Comparison of ENCODE assay signal across 24 cellular contexts in the genomic region with DNA sequence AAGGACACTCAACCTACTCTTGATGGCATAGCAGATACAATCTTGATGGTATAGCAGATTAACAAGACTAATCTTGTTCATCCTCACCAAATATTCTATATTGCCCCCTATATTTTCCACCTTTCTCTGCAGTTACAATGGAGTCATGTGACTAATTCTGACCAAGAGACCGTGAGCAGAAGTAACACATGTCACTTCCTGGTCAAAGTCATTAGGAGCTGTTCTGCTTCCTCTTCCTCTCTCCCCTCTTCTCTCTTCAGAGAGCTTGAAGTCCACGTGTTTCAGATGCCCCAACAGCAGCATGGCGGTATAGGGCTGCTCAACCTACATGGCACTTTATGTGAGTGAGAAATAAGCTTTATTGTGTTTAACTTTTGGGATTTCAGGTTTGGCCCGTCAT. TPM values are rescaled to one million over a fixed set of nuclear protein-coding genes. Genes with fewer than 3 reads are reported as not detected.
DNase-seq lines count a peak whose midpoint lies in the region; ATAC-seq and TF ChIP-seq lines count a peak whose summit lies in the region.
"Had no signal": no experiment of that assay in that cellular context is flagged by ENCODE, and none has a peak within 500 bp of the region (broad histone marks: within the 10 kb centered on the region; RNA-seq: fewer than 3 reads in every experiment).

No MANE protein-coding gene starts in this region.

- WGBS in esophagus squamous epithelium, 2 donors = 49 to 61% methylated on average over 4 of the region's 4 CpGs

- H3K36me3 ChIP-seq in MM.1S (replicated peaks; ENCODE audit: insufficient read depth, low read length) = no peaks in the 10 kb centered on the region
- peaks cover 8% of the 10 kb centered on the region for H3K36me3 ChIP-seq in OCI-LY3 (replicated peaks; ENCODE audit: low read depth, low read length)
- H3K36me3 ChIP-seq in esophagus squamous epithelium = no peaks in the 10 kb centered on the region
- H3K36me3 ChIP-seq: prostate gland, sigmoid colon, thoracic aorta had no signal

- peak; percentile 63 for ATAC-seq in stimulated activated memory B cell treated with anti-CD40 and anti-IgM and Interleukin-4, amounts not matched to agents 10 μg/mL and 1 μg/mL and 100 μg/mL, for 72 hours
- ATAC-seq: activated CD8-positive, alpha-beta T cell treated with anti-CD3 and anti-CD28 coated beads for 36 hours; activated T-helper 17 cell treated with anti-CD3 and anti-CD28 coated beads, Interleukin-2, amount 50 U/mL, for 72 hours; HCT116; left lobe of liver had no signal

- no peak for TF ChIP-seq CTCF in MM.1S (IDR thresholded peaks at IDR 0.05; ENCODE audit: low read length)
- TF ChIP-seq CTCF in OCI-LY3 (IDR thresholded peaks at IDR 0.05; ENCODE audit: low read depth, low read length) = no peak
- TF ChIP-seq CTCF in esophagus squamous epithelium (IDR thresholded peaks at IDR 0.05) = no peak

- H3K9ac ChIP-seq in MM.1S (ENCODE audit: low read length) = no peak overlapping the region
- no peak overlapping the region; the same call in 1 of the 2 replicates for H3K9ac ChIP-seq in OCI-LY3 (ENCODE audit: low read length)

- H3K27me3 Mint-ChIP-seq in stimulated activated memory B cell treated with anti-CD40 and anti-IgM and Interleukin-4, amounts not matched to agents 10 μg/mL and 1 μg/mL and 100 μg/mL, for 72 hours = peaks cover 31% of the 10 kb centered on the region
- H3K27me3 Mint-ChIP-seq in activated T-helper 2 cell treated with anti-CD3 and anti-CD28 coated beads, Interferon-gamma antibody, Interleukin-2, Interleukin-4, amounts not matched to agents 10 μg/mL and 5 μg/mL and 100 μg/mL, durations not matched to agents 14 hours and 24 hours and 36 hours (ENCODE audit: low read depth) = no peaks in the 10 kb centered on the region

- H2AFZ ChIP-seq in MM.1S (ENCODE audit: low read length) = peak overlapping the region; percentile 56
- H2AFZ ChIP-seq in OCI-LY3 (ENCODE audit: low read depth, low read length) = peak overlapping the region; percentile 82

- H3K27ac Mint-ChIP-seq in stimulated activated memory B cell treated with anti-CD40 and anti-IgM and Interleukin-4, amounts not matched to agents 10 μg/mL and 1 μg/mL and 100 μg/mL, for 72 hours = peak overlapping the region; percentile 41
- H3K27ac Mint-ChIP-seq in activated T-helper 2 cell treated with anti-CD3 and anti-CD28 coated beads, Interferon-gamma antibody, Interleukin-2, Interleukin-4, amounts not matched to agents 10 μg/mL and 5 μg/mL and 100 μg/mL, durations not matched to agents 14 hours and 24 hours and 36 hours = no peak overlapping the region
- H3K27ac Mint-ChIP-seq: activated CD8-positive, alpha-beta T cell treated with anti-CD3 and anti-CD28 coated beads for 36 hours; activated naive CD4-positive, alpha-beta T cell treated with anti-CD3 and anti-CD28 coated beads, Interleukin-2, amount 50 U/mL, for 24 hours; activated T-helper 17 cell treated with anti-CD3 and anti-CD28 coated beads, Interleukin-2, amount 50 U/mL, for 72 hours; immature natural killer cell; stimulated activated naive CD8-positive, alpha-beta T cell treated with anti-CD3 and anti-CD28 coated beads, Interleukin-15, Interleukin-2, amounts not matched to agents 100 ng/mL and 50 ng/mL, for 24 hours had no signal

- H3F3A ChIP-seq in MM.1S (ENCODE audit: insufficient read depth, low read length) = no peaks in the 10 kb centered on the region

- H3K36me3 Mint-ChIP-seq in stimulated activated memory B cell treated with anti-CD40 and anti-IgM and Interleukin-4, amounts not matched to agents 10 μg/mL and 1 μg/mL and 100 μg/mL, for 72 hours = no peaks in the 10 kb centered on the region
- H3K36me3 Mint-ChIP-seq in activated T-helper 2 cell treated with anti-CD3 and anti-CD28 coated beads, Interferon-gamma antibody, Interleukin-2, Interleukin-4, amounts not matched to agents 10 μg/mL and 5 μg/mL and 100 μg/mL, durations not matched to agents 14 hours and 24 hours and 36 hours (ENCODE audit: low read depth) = no peaks in the 10 kb centered on the region
- H3K36me3 Mint-ChIP-seq: activated naive CD4-positive, alpha-beta T cell treated with anti-CD3 and anti-CD28 coated beads, Interleukin-2, amount 50 U/mL, for 24 hours; immature natural killer cell had no signal

- H3K9me2 ChIP-seq in MM.1S (replicated peaks; ENCODE audit: insufficient read depth, low read length) = no peaks in the 10 kb centered on the region

- intact Hi-C loops in esophagus squamous epithelium (cut with DNase I) = no loop called here
- intact Hi-C loops in activated T-helper 2 cell treated with anti-CD3 and anti-CD28 coated beads, Interferon-gamma antibody, Interleukin-2, Interleukin-4, amounts not matched to agents 10 μg/mL and 5 μg/mL and 100 μg/mL, durations not matched to agents 14 hours and 24 hours and 36 hours (cut with micrococcal nuclease) = no loop called here

- H3K9me3 Mint-ChIP-seq in stimulated activated memory B cell treated with anti-CD40 and anti-IgM and Interleukin-4, amounts not matched to agents 10 μg/mL and 1 μg/mL and 100 μg/mL, for 72 hours = peaks cover 18% of the 10 kb centered on the region
- peaks cover 7% of the 10 kb centered on the region for H3K9me3 Mint-ChIP-seq in activated T-helper 2 cell treated with anti-CD3 and anti-CD28 coated beads, Interferon-gamma antibody, Interleukin-2, Interleukin-4, amounts not matched to agents 10 μg/mL and 5 μg/mL and 100 μg/mL, durations not matched to agents 14 hours and 24 hours and 36 hours
- H3K9me3 Mint-ChIP-seq: activated CD8-positive, alpha-beta T cell treated with anti-CD3 and anti-CD28 coated beads for 36 hours; activated naive CD4-positive, alpha-beta T cell treated with anti-CD3 and anti-CD28 coated beads, Interleukin-2, amount 50 U/mL, for 24 hours; immature natural killer cell had no signal

- no peaks in the 10 kb centered on the region for H3K9me3 ChIP-seq in MM.1S (replicated peaks; ENCODE audit: insufficient read depth, low read length)
- 0 out of 2 replicates have a peak, but pooled peaks cover 8% of the 10 kb centered on the region for H3K9me3 ChIP-seq in OCI-LY3 (ENCODE audit: insufficient read depth, low read length)
- no peaks in the 10 kb centered on the region for H3K9me3 ChIP-seq in esophagus squamous epithelium
- H3K9me3 ChIP-seq: prostate gland, thoracic aorta had no signal

- peak overlapping the region; percentile 19 for H3K4me3 Mint-ChIP-seq in stimulated activated memory B cell treated with anti-CD40 and anti-IgM and Interleukin-4, amounts not matched to agents 10 μg/mL and 1 μg/mL and 100 μg/mL, for 72 hours
- no peak overlapping the region for H3K4me3 Mint-ChIP-seq in activated T-helper 2 cell treated with anti-CD3 and anti-CD28 coated beads, Interferon-gamma antibody, Interleukin-2, Interleukin-4, amounts not matched to agents 10 μg/mL and 5 μg/mL and 100 μg/mL, durations not matched to agents 14 hours and 24 hours and 36 hours (ENCODE audit: low read depth)
- H3K4me3 Mint-ChIP-seq: activated CD8-positive, alpha-beta T cell treated with anti-CD3 and anti-CD28 coated beads for 36 hours; activated naive CD4-positive, alpha-beta T cell treated with anti-CD3 and anti-CD28 coated beads, Interleukin-2, amount 50 U/mL, for 24 hours; activated T-helper 17 cell treated with anti-CD3 and anti-CD28 coated beads, Interleukin-2, amount 50 U/mL, for 72 hours; immature natural killer cell; stimulated activated naive CD8-positive, alpha-beta T cell treated with anti-CD3 and anti-CD28 coated beads, Interleukin-15, Interleukin-2, amounts not matched to agents 100 ng/mL and 50 ng/mL, for 24 hours had no signal

- H3K27me3 ChIP-seq in MM.1S (replicated peaks; ENCODE audit: insufficient read depth, low read length) = no peaks in the 10 kb centered on the region
- peaks cover 7% of the 10 kb centered on the region; the same call in 1 of the 2 replicates for H3K27me3 ChIP-seq in OCI-LY3 (ENCODE audit: low read depth, low read length)
- H3K27me3 ChIP-seq in esophagus squamous epithelium = peaks cover 0 to 3% (median 0%) of the 10 kb centered on the region in 4 donors
- H3K27me3 ChIP-seq: sigmoid colon had no signal

- no peaks in the 10 kb centered on the region for H4K20me1 ChIP-seq in MM.1S (ENCODE audit: insufficient read depth, low read length)
- H4K20me1 ChIP-seq in OCI-LY3 (ENCODE audit: insufficient read depth, low read length) = no peaks in the 10 kb centered on the region

- H3K79me2 ChIP-seq in MM.1S (ENCODE audit: low read length) (no peaks in the 10 kb centered on the region), OCI-LY3 (ENCODE audit: low read length) (no peaks in the 10 kb centered on the region)

- H3K4me2 ChIP-seq in MM.1S (ENCODE audit: low read depth, low read length) (no peak overlapping the region), OCI-LY3 (ENCODE audit: low read length) (peak overlapping the region; percentile 55)

- TF ChIP-seq POLR2A in esophagus squamous epithelium (IDR thresholded peaks at IDR 0.05) = no peak

- H3K4me1 Mint-ChIP-seq in stimulated activated memory B cell treated with anti-CD40 and anti-IgM and Interleukin-4, amounts not matched to agents 10 μg/mL and 1 μg/mL and 100 μg/mL, for 72 hours = peaks cover 11% of the 10 kb centered on the region
- no peaks in the 10 kb centered on the region for H3K4me1 Mint-ChIP-seq in activated T-helper 2 cell treated with anti-CD3 and anti-CD28 coated beads, Interferon-gamma antibody, Interleukin-2, Interleukin-4, amounts not matched to agents 10 μg/mL and 5 μg/mL and 100 μg/mL, durations not matched to agents 14 hours and 24 hours and 36 hours (ENCODE audit: low read depth)
- H3K4me1 Mint-ChIP-seq: activated naive CD4-positive, alpha-beta T cell treated with anti-CD3 and anti-CD28 coated beads, Interleukin-2, amount 50 U/mL, for 24 hours; activated T-helper 17 cell treated with anti-CD3 and anti-CD28 coated beads, Interleukin-2, amount 50 U/mL, for 72 hours; immature natural killer cell had no signal

- H3K27ac ChIP-seq in MM.1S (ENCODE audit: low read length) (no peak overlapping the region), OCI-LY3 (ENCODE audit: low read length) (peak overlapping the region; percentile 21; the same call in 1 of the 2 replicates), esophagus squamous epithelium (no peak overlapping the region)
- H3K27ac ChIP-seq: 22Rv1, prostate gland, sigmoid colon, thoracic aorta had no signal

- DNase-seq in DMS53 (lab: John Stamatoyannopoulos, UW) (peak; percentile 3), DMS53 treated with DMSO at 0.1 percent for 48 hours (lab: John Stamatoyannopoulos, UW; ENCODE audit: unreplicated experiment) (no peak), MM.1S (no peak), esophagus squamous epithelium (lab: John Stamatoyannopoulos, UW) (no peak), mesenteric fat pad (ENCODE audit: low spot score) (no peak)
- no peak for DNase-seq in activated T-helper 2 cell treated with anti-CD3 and anti-CD28 coated beads, Interferon-gamma antibody, Interleukin-2, Interleukin-4, amounts not matched to agents 10 μg/mL and 5 μg/mL and 100 μg/mL, durations not matched to agents 14 hours and 24 hours and 36 hours (ENCODE audit: low spot score)
- DNase-seq: activated CD8-positive, alpha-beta T cell treated with anti-CD3 and anti-CD28 coated beads for 36 hours; amygdala; hypothalamus; immature natural killer cell; mesenchymal stem cell; NCI-H748 treated with DMSO at 0.1 percent for 48 hours; SHP77 treated with DMSO at 0.1 percent for 48 hours; sigmoid colon had no signal

- H3K4me1 ChIP-seq in MM.1S (ENCODE audit: low read length) (no peaks in the 10 kb centered on the region), OCI-LY3 (ENCODE audit: low read length) (peaks cover 13% of the 10 kb centered on the region), esophagus squamous epithelium (no peaks in the 10 kb centered on the region)
- H3K4me1 ChIP-seq: prostate gland, sigmoid colon had no signal

- no peak overlapping the region for H3K4me3 ChIP-seq in MM.1S (ENCODE audit: low read length)
- H3K4me3 ChIP-seq in OCI-LY3 (ENCODE audit: low read length) = peak overlapping the region; percentile 51
- no peak overlapping the region for H3K4me3 ChIP-seq in esophagus squamous epithelium
- H3K4me3 ChIP-seq: prostate gland, sigmoid colon, thoracic aorta had no signal

RNA-seq across cellular contexts. Expression of a gene that starts 55.3 kb away (rescaled TPM):
- total RNA-seq in esophagus squamous epithelium (1 to 10 TPM; 4.4 to 8.2 (median 4.8) TPM), mesenteric fat pad (12.2 TPM)
- 11.9 and 13.3 TPM in 2 replicates for total RNA-seq in activated T-helper 2 cell treated with anti-CD3 and anti-CD28 coated beads, Interferon-gamma antibody, Interleukin-2, Interleukin-4, amounts not matched to agents 10 μg/mL and 5 μg/mL and 100 μg/mL, durations not matched to agents 14 hours and 24 hours and 36 hours
